Comparison of ENCODE assay signal across 9 cellular contexts in genomic region chr1:77978969-77979838, GRCh38. TPM values are rescaled to one million over a fixed set of nuclear protein-coding genes. Genes with fewer than 3 reads are reported as not detected.
A peak's percentile ranks its signal among the peaks of the same experiment; 100 is the strongest.
DNase-seq lines count a peak whose midpoint lies in the region; ATAC-seq and TF ChIP-seq lines count a peak whose summit lies in the region.
"Had no signal": no experiment of that assay in that cellular context is flagged by ENCODE, and none has a peak within 500 bp of the region (broad histone marks: within the 10 kb centered on the region; RNA-seq: fewer than 3 reads in every experiment).

TSS of gene FUBP1 (minus strand) at chr1:77979072. CDS start at chr1:77979004, 68 bp downstream.

- peak; percentile 68 for TF ChIP-seq CTCF in AG09309 (IDR thresholded peaks at IDR 0.05; ENCODE audit: control insufficient read depth, insufficient read depth, low read depth, low read length, missing control alignments)
- TF ChIP-seq CTCF in WTC11 (IDR thresholded peaks at IDR 0.05) = 0 out of 2 replicates have a peak, but pooled peaks have one; percentile 19

- CTCF ChIA-PET in WTC11 (lab: Charles Lee) = interaction anchor here (0.9 to 2.8 kb wide), 3 partner anchors 26 to 135 kb away, joined by 3 to 14 read pairs (median 10); partner anchors contain the start of gene DNAJB4

- peak; percentile 82 for ATAC-seq in GM18909 (IDR thresholded peaks at IDR 0.05; ENCODE audit: poor library complexity, unreplicated experiment)
- ATAC-seq in HG03175 (IDR thresholded peaks at IDR 0.05; ENCODE audit: unreplicated experiment) = peak; percentile 78
- ATAC-seq in WTC11 = peak; percentile 92

- H3K4me1 Mint-ChIP-seq in WTC11 = peaks cover 54% of the 10 kb centered on the region

- H3K27me3 Mint-ChIP-seq in WTC11 (ENCODE audit: low read depth) = no peaks in the 10 kb centered on the region
- H3K27me3 Mint-ChIP-seq: dendritic cell treated with granulocyte-macrophage colony-stimulating factor and Interleukin-4, amounts not matched to agents 40 ng/mL and 50 ng/mL, for 4 days had no signal

- peak within 1 kb of the TSS; percentile 81 for H3K4me3 ChIP-seq in AG09309 (ENCODE audit: control insufficient read depth, low read depth, low read length)

- peaks cover 12% of the 10 kb centered on the region for H3K36me3 Mint-ChIP-seq in WTC11

- POLR2A ChIA-PET in WTC11 (lab: Charles Lee) = interaction anchor here (0.6 to 2.1 kb wide), 10 partner anchors 10 to 120 kb away, joined by 3 to 15 read pairs (median 4); partner anchors contain the start of genes DNAJB4 and NEXN

- no peak within 1 kb of the TSS for H3K4me3 Mint-ChIP-seq in WTC11
- H3K4me3 Mint-ChIP-seq: dendritic cell treated with granulocyte-macrophage colony-stimulating factor and Interleukin-4, amounts not matched to agents 40 ng/mL and 50 ng/mL, for 4 days had no signal

- no peaks in the 10 kb centered on the region for H3K9me3 Mint-ChIP-seq in WTC11
- H3K9me3 Mint-ChIP-seq: dendritic cell treated with granulocyte-macrophage colony-stimulating factor and Interleukin-4, amounts not matched to agents 40 ng/mL and 50 ng/mL, for 4 days had no signal

- DNase-seq in AG09309 (ENCODE audit: low read depth) (peak; percentile 98), NCI-H2227 treated with DMSO at 0.1 percent for 48 hours (lab: John Stamatoyannopoulos, UW) (peak; percentile 99), WTC11 (ENCODE audit: low spot score) (peak; percentile 95), islet precursor cell (peak; percentile 98)
- peak; percentile 97 for DNase-seq in central memory CD4-positive, alpha-beta T cell
- DNase-seq in stimulated activated CD4-positive, alpha-beta T cell treated with anti-CD3 and anti-CD28 coated beads, Interleukin-12 subunit alpha, Interleukin-12 subunit beta, amount 100 ng/mL, for 48 hours (ENCODE audit: low read depth in 2 of 3, low spot score in 1 of 3) = peak; percentile 92 to 98 (median 95)

- H3K27ac Mint-ChIP-seq in WTC11 = no peak within 1 kb of the TSS
- H3K27ac Mint-ChIP-seq: dendritic cell treated with granulocyte-macrophage colony-stimulating factor and Interleukin-4, amounts not matched to agents 40 ng/mL and 50 ng/mL, for 4 days had no signal

TF ChIP-seq in WTC11, 78 proteins besides CTCF, POLR2A, EP300 and RAD21 (continues in another document):
- TF ChIP-seq FOXK1 (CRISPR knock-in tag; IDR thresholded peaks at IDR 0.05) (0 out of 2 replicates have a peak, but pooled peaks have one; percentile 74), SP1 (CRISPR knock-in tag; conservative IDR thresholded peaks at IDR 0.05) (peak; percentile 53; the same call in 1 of the 2 replicates), KAT7 (CRISPR knock-in tag; IDR thresholded peaks at IDR 0.05; ENCODE audit: borderline replicate concordance) (no peak), HMGA2 (CRISPR knock-in tag; IDR thresholded peaks at IDR 0.05) (no peak), ARID4B (CRISPR knock-in tag; IDR thresholded peaks at IDR 0.05; ENCODE audit: borderline replicate concordance) (no peak; the same call in 1 of the 2 replicates), CREB1 (CRISPR knock-in tag; IDR thresholded peaks at IDR 0.05) (no peak), NR1H2 (CRISPR knock-in tag; IDR thresholded peaks at IDR 0.05) (no peak), EMX1 (CRISPR knock-in tag; IDR thresholded peaks at IDR 0.05) (no peak), SMAD3 (CRISPR knock-in tag; IDR thresholded peaks at IDR 0.05; ENCODE audit: borderline replicate concordance) (peak; percentile 93), ATF1 (CRISPR knock-in tag; IDR thresholded peaks at IDR 0.05) (no peak), ATF3 (CRISPR knock-in tag; conservative IDR thresholded peaks at IDR 0.05) (no peak), ZNF232 (CRISPR knock-in tag; IDR thresholded peaks at IDR 0.05) (peak; percentile 95), ZNF138 (CRISPR knock-in tag; conservative IDR thresholded peaks at IDR 0.05) (no peak), ZNF281 (CRISPR knock-in tag; IDR thresholded peaks at IDR 0.05) (no peak), NFYB (CRISPR knock-in tag; conservative IDR thresholded peaks at IDR 0.05; ENCODE audit: low read depth) (no peak), HMGXB4 (CRISPR knock-in tag; IDR thresholded peaks at IDR 0.05) (peak; percentile 76), ESRRA (CRISPR knock-in tag; IDR thresholded peaks at IDR 0.05; ENCODE audit: borderline replicate concordance) (no peak), PRRX2 (CRISPR knock-in tag; IDR thresholded peaks at IDR 0.05) (no peak), GTF2I (CRISPR knock-in tag; conservative IDR thresholded peaks at IDR 0.05) (no peak), ZNF423 (CRISPR knock-in tag; IDR thresholded peaks at IDR 0.05) (no peak), TEAD4 (CRISPR knock-in tag; IDR thresholded peaks at IDR 0.05) (no peak), ZNF671 (CRISPR knock-in tag; IDR thresholded peaks at IDR 0.05) (peak; percentile 42; the same call in 1 of the 2 replicates), MAX (CRISPR knock-in tag; IDR thresholded peaks at IDR 0.05) (peak; percentile 79)

RNA-seq across cellular contexts. Expression of gene FUBP1, which starts in this region (rescaled TPM):
- total RNA-seq in WTC11 (2021) = 175 to 208 TPM (median 176 TPM) in 3 replicates

Comparison
In these comparisons a context has a peak if more than half of its experiments do, and no peak if none do; other contexts are left out.
1. Peak in every context shown above with its lines: DNase-seq, ATAC-seq and H3K4me3 ChIP-seq.